21 cellular contexts compared by ENCODE assay signal in the genomic region with DNA sequence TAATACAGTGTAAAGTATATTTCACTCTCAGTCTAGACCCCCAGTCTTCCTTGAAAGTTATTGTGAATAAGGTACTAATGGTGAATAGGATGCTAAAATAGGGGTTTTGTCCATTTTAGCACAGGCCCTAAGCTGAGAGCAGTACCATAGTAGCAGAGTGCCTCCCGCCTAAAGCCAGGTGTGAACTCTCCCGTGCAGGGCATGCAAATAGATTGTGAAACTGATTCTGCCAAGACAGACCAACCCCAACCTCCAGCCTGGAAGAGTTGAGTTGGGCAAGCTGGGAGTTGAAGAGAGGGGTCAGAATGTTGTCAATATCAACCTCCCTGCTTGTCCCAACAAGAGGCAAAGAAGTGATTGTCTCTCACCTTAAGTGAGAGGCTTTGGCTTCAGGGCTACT.
DNase-seq lines count a peak whose midpoint lies in the region; ATAC-seq, FAIRE-seq and TF ChIP-seq lines count a peak whose summit lies in the region.
"Had no signal": no experiment of that assay in that cellular context is flagged by ENCODE, and none has a peak within 500 bp of the region (broad histone marks: within the 10 kb centered on the region; RNA-seq: fewer than 3 reads in every experiment).

No MANE protein-coding gene starts in this region.

- H3K27me3 ChIP-seq in bronchial epithelial cell (ENCODE audit: control insufficient read depth, insufficient read depth, low read length) (no peaks in the 10 kb centered on the region), HepG2 (ENCODE audit: control insufficient read depth in 1 of 2, insufficient read depth in 2 of 2, low read length in 2 of 2) (no peaks in the 10 kb centered on the region), upper lobe of right lung (no peaks in the 10 kb centered on the region)
- H3K27me3 ChIP-seq: Peyer's patch had no signal

- peak; percentile 2 for DNase-seq in DMS53 (lab: John Stamatoyannopoulos, UW)
- no peak for DNase-seq in DMS53 treated with DMSO at 0.1 percent for 48 hours (lab: John Stamatoyannopoulos, UW; ENCODE audit: unreplicated experiment)
- DNase-seq in bronchial epithelial cell (ENCODE audit: low read depth), result peak; percentile 44
- no peak for DNase-seq in HepG2 (ENCODE audit: low spot score)
- no peak for DNase-seq in upper lobe of right lung
- no peak for DNase-seq in HCEC 1CT
- no peak for DNase-seq in ecto neural progenitor cell (ENCODE audit: low spot score)
- DNase-seq: CD4-positive, CD25-positive, alpha-beta regulatory T cell; COR-L47; GF-D8; Kasumi-1; MM.1S; NCI-H1105; NCI-H1694 treated with DMSO at 0.1 percent for 48 hours; NCI-H2107; NCI-H2227 treated with DMSO at 0.1 percent for 48 hours; NCI-H510A treated with DMSO at 0.1 percent for 48 hours; Peyer's patch had no signal

- FAIRE-seq in bronchial epithelial cell (lab: Jason Lieb, UNC) (no peak), HepG2 (lab: Jason Lieb, UNC) (no peak)

- no peak for TF ChIP-seq CTCF in bronchial epithelial cell (IDR thresholded peaks at IDR 0.05; ENCODE audit: insufficient read depth, low read length, severe bottlenecking)
- TF ChIP-seq CTCF in HepG2 (CRISPR knock-in tag; IDR thresholded peaks at IDR 0.05), result no peak
- no peak for TF ChIP-seq CTCF in upper lobe of right lung (IDR thresholded peaks at IDR 0.05)

- no peak overlapping the region for H3K9ac ChIP-seq in HepG2 (ENCODE audit: insufficient read depth, low read depth, low read length)

- no peak for TF ChIP-seq EP300 in HepG2 (IDR thresholded peaks at IDR 0.05; ENCODE audit: low read depth in 2 of 2, low read length in 2 of 2)
- TF ChIP-seq EP300 in HepG2 (CRISPR knock-in tag; IDR thresholded peaks at IDR 0.05; ENCODE audit: borderline replicate concordance), result no peak

- H4K20me1 ChIP-seq in HepG2 (ENCODE audit: insufficient read depth, low read length), result no peaks in the 10 kb centered on the region

- H3K4me3 ChIP-seq in bronchial epithelial cell (ENCODE audit: low read depth, low read length) (no peak overlapping the region), HepG2 (replicated peaks in 1 of 3; ENCODE audit: insufficient read depth in 1 of 3, low read depth in 2 of 3, low read length in 3 of 3) (no peak overlapping the region), upper lobe of right lung (no peak overlapping the region)
- H3K4me3 ChIP-seq: Peyer's patch had no signal

- 3% methylated on average over 2 of the region's 2 CpGs for WGBS in HepG2 (ENCODE audit: low lambda C conversion rate)

- no peak for TF ChIP-seq POLR2A in HepG2 (IDR thresholded peaks at IDR 0.05; ENCODE audit: insufficient read depth in 1 of 2, low read depth in 2 of 2, low read length in 2 of 2)

- H3K4me2 ChIP-seq in HepG2 (ENCODE audit: low read depth, low read length), result no peak overlapping the region

- H2AFZ ChIP-seq in HepG2 (ENCODE audit: low read length), result no peak overlapping the region

- in situ Hi-C loops in HepG2 (cut with HindIII; ENCODE audit: extremely low pct_ligation_motif_present, low pct_unique_long_range_greater_than_20kb), result no loop called here

- H3K9me3 ChIP-seq in HepG2 (ENCODE audit: low read length) (no peaks in the 10 kb centered on the region), upper lobe of right lung (no peaks in the 10 kb centered on the region)
- H3K9me3 ChIP-seq: Peyer's patch had no signal

- BruUV-seq in HepG2 (replicated peaks; lab: Mats Ljungman, UMichigan), result no TSS peak

- H3K79me2 ChIP-seq in HepG2 (ENCODE audit: insufficient read depth, low read length), result no peaks in the 10 kb centered on the region

- TF ChIP-seq RAD21 in HepG2 (CRISPR knock-in tag; IDR thresholded peaks at IDR 0.05), result no peak

- H3K36me3 ChIP-seq in bronchial epithelial cell (ENCODE audit: control insufficient read depth, insufficient read depth, low read length) (no peaks in the 10 kb centered on the region), HepG2 (replicated peaks in 1 of 2; ENCODE audit: control insufficient read depth in 1 of 2, insufficient read depth in 2 of 2, low read length in 2 of 2) (no peaks in the 10 kb centered on the region), upper lobe of right lung (no peaks in the 10 kb centered on the region)
- H3K36me3 ChIP-seq: Peyer's patch had no signal

- H3K27ac ChIP-seq in HepG2 (ENCODE audit: extremely low read length, insufficient read depth, low read length), result no peak overlapping the region
- H3K27ac ChIP-seq in upper lobe of right lung, result no peak overlapping the region
- H3K27ac ChIP-seq: 22Rv1, Peyer's patch had no signal

- intact Hi-C loops in HepG2 (cut with micrococcal nuclease; ENCODE audit: unreplicated experiment) (no loop called here), upper lobe of right lung (cut with DNase I) (no loop called here)

- ATAC-seq in HepG2 (peak; percentile 44), upper lobe of right lung (peak; percentile 65)
- no peak for ATAC-seq in activated CD4-positive, CD25-positive, alpha-beta regulatory T cell treated with anti-CD3 and anti-CD28 coated beads, Interleukin-2, amount 50 U/mL, for 24 hours
- ATAC-seq: HCT116 had no signal

- POLR2A ChIA-PET in HepG2 (lab: Yijun Ruan, JAX), result no interaction called here

- CTCF ChIA-PET in HepG2 (lab: Yijun Ruan, JAX; ENCODE audit: low intra/inter-chr PET ratio, low total read pairs), result no interaction called here

- H3K4me1 ChIP-seq in HepG2 (ENCODE audit: insufficient read depth, low read length) (0 out of 2 replicates have a peak, but pooled peaks cover 6% of the 10 kb centered on the region), upper lobe of right lung (no peaks in the 10 kb centered on the region)
- H3K4me1 ChIP-seq: Peyer's patch had no signal

TF ChIP-seq in HepG2, 621 proteins besides CTCF, POLR2A, EP300 and RAD21:
- TF ChIP-seq ELF1 (CRISPR knock-in tag; IDR thresholded peaks at IDR 0.05), result no peak

Comparison
In these comparisons a context has a peak if more than half of its experiments do, and no peak if none do; other contexts are left out.
1. DNase-seq: peak in DMS53 (single experiment) and bronchial epithelial cell (single experiment); none in DMS53 treated with DMSO at 0.1 percent for 48 hours (single experiment), HepG2 (single experiment), upper lobe of right lung (single experiment), HCEC 1CT (single experiment) and ecto neural progenitor cell (single experiment).
2. ATAC-seq: peak in HepG2 (single experiment) and upper lobe of right lung (single experiment); none in activated CD4-positive, CD25-positive, alpha-beta regulatory T cell treated with anti-CD3 and anti-CD28 coated beads, Interleukin-2, amount 50 U/mL, for 24 hours (0 of 2).